13 cellular contexts compared by ENCODE assay signal in the genomic region with DNA sequence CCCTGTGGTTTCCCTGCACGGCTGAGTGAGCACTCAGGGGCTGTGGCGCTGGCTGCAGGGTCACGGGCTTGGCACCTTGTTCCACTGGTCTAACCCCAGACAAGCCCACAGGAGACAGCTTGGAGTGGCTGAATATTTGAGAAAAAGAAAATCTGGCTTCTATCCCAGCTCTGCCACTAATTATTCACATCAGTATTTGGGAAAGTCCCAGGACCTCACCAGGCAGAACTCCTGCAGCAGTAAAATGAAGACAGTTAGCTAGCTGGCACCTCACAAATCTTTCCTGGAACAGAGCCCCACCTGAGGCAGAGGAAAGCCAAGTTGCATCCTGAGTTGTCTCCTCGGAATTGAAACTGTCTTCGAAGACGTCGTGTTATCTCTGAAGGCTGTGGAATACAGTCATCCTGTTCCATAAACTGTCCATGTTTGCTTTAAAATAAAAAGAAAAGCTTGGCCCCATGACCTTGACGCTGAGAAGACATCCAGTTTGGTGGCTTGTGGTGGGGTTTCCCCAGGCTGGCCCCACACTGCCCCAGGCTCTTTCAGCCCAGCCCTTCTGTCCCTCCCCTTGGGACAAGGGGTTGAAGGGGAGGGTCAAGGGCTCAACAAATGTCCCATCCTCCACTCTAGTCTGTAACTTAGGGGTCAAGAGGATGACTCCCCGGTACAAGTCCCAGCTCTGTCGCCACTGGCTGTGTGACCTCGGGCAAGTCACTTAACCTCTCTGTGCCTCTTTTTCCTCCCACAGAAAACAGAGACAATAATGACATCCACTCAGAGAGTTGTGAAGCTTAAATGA.
DNase-seq lines count a peak whose midpoint lies in the region; ATAC-seq, FAIRE-seq and TF ChIP-seq lines count a peak whose summit lies in the region.
"Had no signal": no experiment of that assay in that cellular context is flagged by ENCODE, and none has a peak within 500 bp of the region (broad histone marks: within the 10 kb centered on the region; RNA-seq: fewer than 3 reads in every experiment).

No MANE protein-coding gene starts in this region.

- H3K27ac ChIP-seq in PC-3 (ENCODE audit: low read length) (no peak overlapping the region), small intestine (ENCODE audit: low read depth in 1 of 2, low read length in 1 of 2) (no peak overlapping the region)

- WGBS in small intestine, 3 donors = 28 to 45% (median 43%) methylated on average over 11 of the region's 11 CpGs

- peaks cover 10% of the 10 kb centered on the region for H3K27me3 Mint-ChIP-seq in osteocyte (ENCODE audit: unreplicated experiment)

- CTCF ChIA-PET in PC-3 (lab: Charles Lee) = interaction anchor here (0.9 kb wide), 1 partner anchor 11 kb away, joined by 7 read pairs; no protein-coding TSS in a partner anchor

- H3K4me1 ChIP-seq in PC-3 (ENCODE audit: insufficient read depth, low read length) = peaks cover 11% of the 10 kb centered on the region; the same call in 1 of the 2 replicates
- H3K4me1 ChIP-seq in small intestine (ENCODE audit: control insufficient read depth in 2 of 2, insufficient read depth in 1 of 2, low read depth in 1 of 2, low read length in 1 of 2) = peaks cover 0 to 4% of the 10 kb centered on the region in 2 donors

- H3K9me3 Mint-ChIP-seq in osteocyte (ENCODE audit: unreplicated experiment) = no peaks in the 10 kb centered on the region
- H3K9me3 Mint-ChIP-seq: activated naive CD8-positive, alpha-beta T cell treated with anti-CD3 and anti-CD28 coated beads, Interleukin-2, amount 10 ng/mL, durations not matched to agents 7 days and 5 days had no signal

- no peaks in the 10 kb centered on the region for H3K79me2 ChIP-seq in PC-3 (ENCODE audit: low read length)

- intact Hi-C loops in PC-3 (cut with micrococcal nuclease) = no loop called here

- H3K4me1 Mint-ChIP-seq in osteocyte (ENCODE audit: unreplicated experiment) = peaks cover 29% of the 10 kb centered on the region
- H3K4me1 Mint-ChIP-seq: activated naive CD8-positive, alpha-beta T cell treated with anti-CD3 and anti-CD28 coated beads, Interleukin-2, amount 10 ng/mL, durations not matched to agents 7 days and 5 days had no signal

- H3K36me3 Mint-ChIP-seq in osteocyte (ENCODE audit: unreplicated experiment) = no peaks in the 10 kb centered on the region
- H3K36me3 Mint-ChIP-seq: activated naive CD8-positive, alpha-beta T cell treated with anti-CD3 and anti-CD28 coated beads, Interleukin-2, amount 10 ng/mL, durations not matched to agents 7 days and 5 days had no signal

- H2AFZ ChIP-seq in PC-3 (ENCODE audit: low read length) = no peak overlapping the region; the same call in 1 of the 2 replicates

- no peaks in the 10 kb centered on the region for H3F3A ChIP-seq in PC-3 (ENCODE audit: low read length, unreplicated experiment)

- ATAC-seq in PC-3 (peak; percentile 66), GM18858 (IDR thresholded peaks at IDR 0.05; ENCODE audit: unreplicated experiment) (no peak), GM18909 (IDR thresholded peaks at IDR 0.05; ENCODE audit: poor library complexity, unreplicated experiment) (no peak)

- DNase-seq in DMS79 (lab: John Stamatoyannopoulos, UW) (peak; percentile 45), PC-3 (peak; percentile 42), epithelial cell of esophagus (ENCODE audit: low read depth) (peak; percentile 20), osteocyte (ENCODE audit: extremely low spot score, unreplicated experiment) (no peak), small intestine (no peak), NK-92 (lab: John Stamatoyannopoulos, UW; ENCODE audit: unreplicated experiment) (no peak)
- DNase-seq: activated naive CD8-positive, alpha-beta T cell treated with anti-CD3 and anti-CD28 coated beads, Interleukin-2, amount 10 ng/mL, durations not matched to agents 7 days and 5 days; COR-L47; effector CD8-positive, alpha-beta T cell; NK-92 treated with Interleukin-12 subunit alpha and Interleukin-12 subunit beta, amount 100 ng/mL, for 24 hours; T-helper 2 cell had no signal

- H3K4me2 ChIP-seq in PC-3 (ENCODE audit: low read length) = peak overlapping the region; percentile 61

- TF ChIP-seq CTCF in PC-3 (conservative IDR thresholded peaks at IDR 0.05; ENCODE audit: low read depth, low read length) (no peak), epithelial cell of esophagus (IDR thresholded peaks at IDR 0.05; ENCODE audit: insufficient read depth, low read depth, low read length, missing control alignments) (no peak), osteocyte (IDR thresholded peaks at IDR 0.05) (no peak)

- H3K4me3 ChIP-seq in PC-3 (ENCODE audit: low read length) (no peak overlapping the region), epithelial cell of esophagus (ENCODE audit: low read length) (no peak overlapping the region), small intestine (ENCODE audit: low read depth in 1 of 2, low read length in 2 of 2) (no peak overlapping the region)

- H3K9me3 ChIP-seq in PC-3 (ENCODE audit: low read length) = no peaks in the 10 kb centered on the region
- H3K9me3 ChIP-seq in small intestine (ENCODE audit: control insufficient read depth, low read depth) = no peaks in the 10 kb centered on the region

- H3K27ac Mint-ChIP-seq in osteocyte (ENCODE audit: unreplicated experiment) = peak overlapping the region; percentile 60
- H3K27ac Mint-ChIP-seq: activated naive CD8-positive, alpha-beta T cell treated with anti-CD3 and anti-CD28 coated beads, Interleukin-2, amount 10 ng/mL, durations not matched to agents 7 days and 5 days had no signal

- H3K4me3 Mint-ChIP-seq in osteocyte (ENCODE audit: unreplicated experiment) = no peak overlapping the region
- H3K4me3 Mint-ChIP-seq: activated naive CD8-positive, alpha-beta T cell treated with anti-CD3 and anti-CD28 coated beads, Interleukin-2, amount 10 ng/mL, durations not matched to agents 7 days and 5 days had no signal

- H3K36me3 ChIP-seq in PC-3 (ENCODE audit: low read depth, low read length) (no peaks in the 10 kb centered on the region), small intestine (ENCODE audit: control insufficient read depth in 2 of 2, insufficient read depth in 2 of 2, low read length in 2 of 2) (no peaks in the 10 kb centered on the region)

- H3K27me3 ChIP-seq in PC-3 (ENCODE audit: low read length) = no peaks in the 10 kb centered on the region
- H3K27me3 ChIP-seq in small intestine (ENCODE audit: control insufficient read depth in 2 of 2, insufficient read depth in 2 of 2, low read length in 2 of 2) = no peaks in the 10 kb centered on the region

- no peaks in the 10 kb centered on the region for H3K9me2 ChIP-seq in PC-3 (replicated peaks; ENCODE audit: low read length)

- no peak for FAIRE-seq in small intestine (lab: Jason Lieb, UNC)

- H4K20me1 ChIP-seq in PC-3 (ENCODE audit: low read length) = no peaks in the 10 kb centered on the region

- POLR2A ChIA-PET in PC-3 (lab: Charles Lee; ENCODE audit: unreplicated experiment) = interaction anchor here (0.6 to 0.8 kb wide), 4 partner anchors 32 to 185 kb away, joined by 3 to 27 read pairs (median 4); no protein-coding TSS in a partner anchor

- H3K9ac ChIP-seq in PC-3 (ENCODE audit: low read length) = no peak overlapping the region

- no TSS peak for BruUV-seq in PC-3 (replicated peaks; lab: Mats Ljungman, UMichigan)

Comparison
In these comparisons a context has a peak if more than half of its experiments do, and no peak if none do; other contexts are left out.
1. DNase-seq: peak in DMS79 (single experiment), PC-3 (single experiment) and epithelial cell of esophagus (single experiment); none in osteocyte (single experiment), small intestine (single experiment) and NK-92 (single experiment).